10 cellular contexts compared by ENCODE assay signal in genomic region chr12:64678248-64678647, GRCh38.
DNase-seq lines count a peak whose midpoint lies in the region; ATAC-seq and TF ChIP-seq lines count a peak whose summit lies in the region.
"Had no signal": no experiment of that assay in that cellular context is flagged by ENCODE, and none has a peak within 500 bp of the region (broad histone marks: within the 10 kb centered on the region; RNA-seq: fewer than 3 reads in every experiment).

No MANE protein-coding gene starts in this region.

- H3K27ac Mint-ChIP-seq in osteocyte (ENCODE audit: unreplicated experiment) = no peak overlapping the region

- CTCF ChIA-PET in A673 (lab: Charles Lee) = no interaction called here

- peaks cover 70% of the 10 kb centered on the region for H3K4me1 Mint-ChIP-seq in osteocyte (ENCODE audit: unreplicated experiment)

- H3K36me3 Mint-ChIP-seq in osteocyte (ENCODE audit: unreplicated experiment) = no peaks in the 10 kb centered on the region

- no TSS peak for BruUV-seq in A673 (replicated peaks; lab: Mats Ljungman, UMichigan)

- POLR2A ChIA-PET in A673 (lab: Charles Lee; ENCODE audit: low non-redundant PET) = no interaction called here

- ATAC-seq in heart right ventricle (no peak), left ventricle myocardium superior (no peak), foreskin keratinocyte (no peak)
- ATAC-seq: sciatic nerve had no signal

- H3K4me1 ChIP-seq in heart right ventricle (peaks cover 25 to 100% (median 83%) of the 10 kb centered on the region in 9 donors), foreskin keratinocyte (peaks cover 18% of the 10 kb centered on the region), uterus (peaks cover 12 to 17% of the 10 kb centered on the region in 2 donors), A673 (ENCODE audit: insufficient read depth, low read length, poor library complexity, severe bottlenecking) (peaks cover 68% of the 10 kb centered on the region)

- no peaks in the 10 kb centered on the region for H3K9me3 Mint-ChIP-seq in osteocyte (ENCODE audit: unreplicated experiment)

- H3K27me3 Mint-ChIP-seq in osteocyte (ENCODE audit: unreplicated experiment) = no peaks in the 10 kb centered on the region

- 86 to 90% methylated on average over 2 of the region's 2 CpGs for WGBS in heart right ventricle, 2 donors

- DNase-seq in heart right ventricle (no peak), left ventricle myocardium superior (no peak), RPMI8226 (peak; percentile 51), foreskin keratinocyte (no peak), uterus (no peak), osteocyte (ENCODE audit: extremely low spot score, unreplicated experiment) (no peak), A673 (ENCODE audit: low spot score) (no peak), EL (no peak)
- DNase-seq: DMS79 treated with DMSO at 0.1 percent for 48 hours had no signal

- H3K36me3 ChIP-seq in heart right ventricle = no peaks in the 10 kb centered on the region
- H3K36me3 ChIP-seq in uterus = no peaks in the 10 kb centered on the region
- no peaks in the 10 kb centered on the region for H3K36me3 ChIP-seq in A673 (ENCODE audit: insufficient read depth, low read length, poor library complexity, severe bottlenecking)

- no peak for TF ChIP-seq POLR2A in uterus (IDR thresholded peaks at IDR 0.05)

- H3K4me3 ChIP-seq in heart right ventricle (no peak overlapping the region), uterus (no peak overlapping the region), A673 (ENCODE audit: low read depth, low read length, poor library complexity, severe bottlenecking) (no peak overlapping the region)

- intact Hi-C loops in heart right ventricle (cut with DNase I) (loop anchor here in 3 of 10 donors (5.0 kb wide), 2 partner anchors 51 to 66 kb away; partner anchors contain the start of gene RASSF3 (in 1 of the 3)), left ventricle myocardium superior (cut with micrococcal nuclease) (loop anchor here (10.0 kb wide), 1 partner anchor 63 kb away; the partner anchor contains the start of gene RASSF3), uterus (cut with DNase I; ENCODE audit: low total_unique reads) (no loop called here), A673 (cut with micrococcal nuclease; ENCODE audit: unreplicated experiment) (no loop called here)

- H3K4me3 Mint-ChIP-seq in osteocyte (ENCODE audit: unreplicated experiment) = no peak overlapping the region

- peak in 2 of 9 donors; percentile 5 to 6 for TF ChIP-seq CTCF in heart right ventricle (IDR thresholded peaks at IDR 0.05)
- peak; percentile 28 for TF ChIP-seq CTCF in foreskin keratinocyte (conservative IDR thresholded peaks at IDR 0.05)
- no peak for TF ChIP-seq CTCF in uterus (IDR thresholded peaks at IDR 0.05)
- TF ChIP-seq CTCF in osteocyte (IDR thresholded peaks at IDR 0.05) = no peak
- no peak for TF ChIP-seq CTCF in A673 (conservative IDR thresholded peaks at IDR 0.05; ENCODE audit: low read depth, low read length)

- H3K27me3 ChIP-seq in heart right ventricle (no peaks in the 10 kb centered on the region), foreskin keratinocyte (no peaks in the 10 kb centered on the region), uterus (no peaks in the 10 kb centered on the region), A673 (replicated peaks; ENCODE audit: insufficient read depth, low read depth, low read length, poor library complexity) (no peaks in the 10 kb centered on the region)

- H3K9me3 ChIP-seq in heart right ventricle = no peaks in the 10 kb centered on the region
- H3K9me3 ChIP-seq in uterus = no peaks in the 10 kb centered on the region
- H3K9me3 ChIP-seq in A673 (ENCODE audit: low read depth, low read length, poor library complexity, severe bottlenecking) = no peaks in the 10 kb centered on the region

- peak overlapping the region in 8 of 10 donors; percentile 41 to 89 (median 80) for H3K27ac ChIP-seq in heart right ventricle
- no peak overlapping the region for H3K27ac ChIP-seq in foreskin keratinocyte
- peak overlapping the region; percentile 79 to 83 for H3K27ac ChIP-seq in uterus
- no peak overlapping the region for H3K27ac ChIP-seq in A673 (ENCODE audit: low read depth, low read length, poor library complexity, severe bottlenecking)

Comparison
In these comparisons a context has a peak if more than half of its experiments do, and no peak if none do; other contexts are left out.
1. H3K27ac ChIP-seq: peak in heart right ventricle (8 of 10) and uterus (2 of 2); none in foreskin keratinocyte (single experiment) and A673 (single experiment).